Comparison of ENCODE assay signal across 23 cellular contexts in genomic region chr10:80730522-80730921, GRCh38.
A peak's percentile ranks its signal among the peaks of the same experiment; 100 is the strongest.
DNase-seq lines count a peak whose midpoint lies in the region; TF ChIP-seq lines count a peak whose summit lies in the region.
"Had no signal": no experiment of that assay in that cellular context is flagged by ENCODE, and none has a peak within 500 bp of the region (broad histone marks: within the 10 kb centered on the region; RNA-seq: fewer than 3 reads in every experiment).

No MANE protein-coding gene starts in this region.

- WGBS in esophagus muscularis mucosa = 53% methylated on average over 2 of the region's 2 CpGs

- DNase-seq in DMS 273 (lab: John Stamatoyannopoulos, UW; ENCODE audit: unreplicated experiment) (peak; percentile 23), DMS 273 treated with DMSO at 0.1 percent for 48 hours (lab: John Stamatoyannopoulos, UW) (no peak), OCI-M1 (lab: John Stamatoyannopoulos, UW) (peak; percentile 67), esophagus muscularis mucosa (ENCODE audit: extremely low spot score) (peak; percentile 31), AG08396 (ENCODE audit: low spot score) (no peak)
- peak; percentile 36 for DNase-seq in activated CD4-positive, alpha-beta T cell treated with anti-CD3 and anti-CD28 coated beads, Interleukin-2, amount 10 ng/mL, durations not matched to agents 24 days and 14 days
- no peak for DNase-seq in activated CD4-positive, alpha-beta T cell treated with anti-CD3 and anti-CD28 coated beads for 4 hours
- DNase-seq: BE2C; C1 segment of cervical spinal cord; CD4-positive, alpha-beta memory T cell; CD4-positive, CD25-positive, alpha-beta regulatory T cell; CD8-positive, alpha-beta memory T cell; COR-L47; DMS153; DMS79; DND-41; EL; GDM1 had no signal

- no peak overlapping the region for H3K4me3 ChIP-seq in esophagus muscularis mucosa
- H3K4me3 ChIP-seq: A549, BLaER1, GM12878 had no signal

- H3K4me3 Mint-ChIP-seq in activated CD4-positive, alpha-beta T cell treated with anti-CD3 and anti-CD28 coated beads, Interleukin-2, amount 10 ng/mL, durations not matched to agents 24 days and 14 days = no peak overlapping the region
- H3K4me3 Mint-ChIP-seq: CD14-positive monocyte; CD4-positive, alpha-beta memory T cell; CD4-positive, CD25-positive, alpha-beta regulatory T cell; CD8-positive, alpha-beta memory T cell had no signal

- no peaks in the 10 kb centered on the region for H3K4me1 Mint-ChIP-seq in activated CD4-positive, alpha-beta T cell treated with anti-CD3 and anti-CD28 coated beads, Interleukin-2, amount 10 ng/mL, durations not matched to agents 24 days and 14 days
- H3K4me1 Mint-ChIP-seq: CD14-positive monocyte; CD4-positive, alpha-beta memory T cell; CD4-positive, CD25-positive, alpha-beta regulatory T cell; CD8-positive, alpha-beta memory T cell had no signal

- no peak for TF ChIP-seq POLR2A in esophagus muscularis mucosa (IDR thresholded peaks at IDR 0.05; ENCODE audit: low read depth)

- no peaks in the 10 kb centered on the region for H3K9me3 ChIP-seq in esophagus muscularis mucosa
- H3K9me3 ChIP-seq: A549, BE2C had no signal

- H3K36me3 ChIP-seq in esophagus muscularis mucosa = no peaks in the 10 kb centered on the region
- H3K36me3 ChIP-seq: BE2C, BLaER1 had no signal

- no peaks in the 10 kb centered on the region for H3K27me3 ChIP-seq in esophagus muscularis mucosa
- H3K27me3 ChIP-seq: BE2C, BLaER1 had no signal

- no peaks in the 10 kb centered on the region for H3K36me3 Mint-ChIP-seq in activated CD4-positive, alpha-beta T cell treated with anti-CD3 and anti-CD28 coated beads, Interleukin-2, amount 10 ng/mL, durations not matched to agents 24 days and 14 days (ENCODE audit: low read depth)
- H3K36me3 Mint-ChIP-seq: CD14-positive monocyte; CD4-positive, alpha-beta memory T cell; CD4-positive, CD25-positive, alpha-beta regulatory T cell; CD8-positive, alpha-beta memory T cell had no signal

- TF ChIP-seq EP300 in esophagus muscularis mucosa (IDR thresholded peaks at IDR 0.05) = no peak

- no peak overlapping the region for H3K27ac Mint-ChIP-seq in activated CD4-positive, alpha-beta T cell treated with anti-CD3 and anti-CD28 coated beads, Interleukin-2, amount 10 ng/mL, durations not matched to agents 24 days and 14 days
- H3K27ac Mint-ChIP-seq: CD14-positive monocyte; CD4-positive, alpha-beta memory T cell; CD4-positive, CD25-positive, alpha-beta regulatory T cell; CD8-positive, alpha-beta memory T cell had no signal

- intact Hi-C loops in activated CD4-positive, alpha-beta T cell treated with anti-CD3 and anti-CD28 coated beads, Interleukin-2, amount 10 ng/mL, durations not matched to agents 24 days and 14 days (cut with micrococcal nuclease) = no loop called here
- intact Hi-C loops in esophagus muscularis mucosa (cut with DNase I) = no loop called here

- TF ChIP-seq CTCF in esophagus muscularis mucosa (IDR thresholded peaks at IDR 0.05) = no peak

- H3K27me3 Mint-ChIP-seq in activated CD4-positive, alpha-beta T cell treated with anti-CD3 and anti-CD28 coated beads, Interleukin-2, amount 10 ng/mL, durations not matched to agents 24 days and 14 days = no peaks in the 10 kb centered on the region

- no peaks in the 10 kb centered on the region for H3K9me3 Mint-ChIP-seq in activated CD4-positive, alpha-beta T cell treated with anti-CD3 and anti-CD28 coated beads, Interleukin-2, amount 10 ng/mL, durations not matched to agents 24 days and 14 days

- no peaks in the 10 kb centered on the region for H3K4me1 ChIP-seq in esophagus muscularis mucosa
- H3K4me1 ChIP-seq: A549, BE2C had no signal

- H3K27ac ChIP-seq in esophagus muscularis mucosa (replicated peaks in 1 of 4) = no peak overlapping the region
- H3K27ac ChIP-seq: 22Rv1, A549, BLaER1 had no signal

Comparison
In these comparisons a context has a peak if more than half of its experiments do, and no peak if none do; other contexts are left out.
1. DNase-seq: peak in DMS 273 (single experiment), activated CD4-positive, alpha-beta T cell treated with anti-CD3 and anti-CD28 coated beads, Interleukin-2, amount 10 ng/mL, durations not matched to agents 24 days and 14 days (single experiment), OCI-M1 (single experiment) and esophagus muscularis mucosa (single experiment); none in DMS 273 treated with DMSO at 0.1 percent for 48 hours (single experiment), activated CD4-positive, alpha-beta T cell treated with anti-CD3 and anti-CD28 coated beads for 4 hours (0 of 2) and AG08396 (single experiment).